In the genomic region with DNA sequence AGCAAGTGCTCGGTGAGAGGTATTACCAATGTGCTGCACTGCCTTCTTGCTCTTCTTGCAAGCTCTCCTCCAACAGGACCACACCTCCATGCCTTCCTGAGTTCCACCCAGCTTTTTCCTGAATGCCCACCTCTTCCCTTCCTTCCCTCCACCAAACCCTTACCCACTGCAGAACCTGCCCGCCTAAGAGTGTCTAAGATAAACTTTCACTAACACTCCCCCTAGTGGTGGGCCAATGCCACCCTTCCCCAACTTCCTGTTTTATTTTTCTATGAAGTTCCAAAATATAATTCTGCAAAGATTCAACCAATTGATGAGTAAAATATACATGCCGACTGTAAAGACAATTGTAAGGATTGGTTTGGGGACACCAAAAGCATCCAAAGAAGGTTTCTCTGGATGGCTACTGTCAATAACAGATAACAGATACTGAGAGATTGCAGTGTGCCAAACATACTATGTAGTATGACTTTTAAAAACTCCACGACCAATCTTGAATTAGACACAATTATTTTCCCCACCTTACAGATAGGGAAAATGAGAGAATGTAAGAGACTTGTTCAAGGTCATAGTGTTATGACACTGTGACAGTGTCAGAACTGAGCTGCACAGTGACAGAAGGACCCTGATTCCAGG, we compare ENCODE assay signal across 8 cellular contexts. TPM values are rescaled to one million over a fixed set of nuclear protein-coding genes. Genes with fewer than 3 reads are reported as not detected.
DNase-seq lines count a peak whose midpoint lies in the region; ATAC-seq and TF ChIP-seq lines count a peak whose summit lies in the region.

No MANE protein-coding gene starts in this region.

- H3K27ac ChIP-seq in AG04450 (ENCODE audit: low read depth, low read length) (no peak overlapping the region), iPS DF 6.9 (ENCODE audit: low read length) (no peak overlapping the region)

- TF ChIP-seq CTCF in AG04450 (IDR thresholded peaks at IDR 0.05; ENCODE audit: low read depth, low read length): peak; percentile 81

- no peaks in the 10 kb centered on the region for H3K27me3 ChIP-seq in AG04450 (ENCODE audit: control insufficient read depth, insufficient read depth, low read length)
- no peaks in the 10 kb centered on the region for H3K27me3 ChIP-seq in iPS DF 6.9 (ENCODE audit: control insufficient read depth, insufficient read depth, low read length)

- no peaks in the 10 kb centered on the region for H3K4me1 ChIP-seq in iPS DF 6.9 (ENCODE audit: control insufficient read depth, insufficient read depth, low read length)

- DNase-seq in AG04450 (ENCODE audit: low read depth, low spot score) (no peak), SW480 (ENCODE audit: low spot score) (peak; percentile 64), iPS DF 6.9 (ENCODE audit: low read depth, low spot score) (peak; percentile 45)
- peak; percentile 50 for DNase-seq in Jurkat, Clone E6-1 (ENCODE audit: low read depth, low spot score)
- DNase-seq in activated naive CD8-positive, alpha-beta T cell treated with anti-CD3 and anti-CD28 coated beads, Interleukin-2, amount 50 U/mL, for 16 hours (ENCODE audit: low read depth, low spot score): peak; percentile 21
- peak; percentile 55 to 66 for DNase-seq in stimulated activated CD4-positive, alpha-beta T cell treated with anti-CD3 and anti-CD28 coated beads, Interleukin-2, amount 100 ng/mL, for 24 hours

- no CpG with 5 or more reads among the region's 4 CpGs for WGBS in iPS DF 6.9 (ENCODE audit: insufficient coverage, insufficient read length)

- no peaks in the 10 kb centered on the region for H3K9me3 ChIP-seq in AG04450 (ENCODE audit: control insufficient read depth, insufficient read depth, low read length)
- no peaks in the 10 kb centered on the region for H3K9me3 ChIP-seq in iPS DF 6.9 (ENCODE audit: control insufficient read depth, insufficient read depth, low read length)

- H3K4me3 ChIP-seq in AG04450 (ENCODE audit: low read depth, low read length) (no peak overlapping the region), iPS DF 6.9 (ENCODE audit: low read length) (no peak overlapping the region)
- H3K4me3 ChIP-seq in Jurkat, Clone E6-1 (ENCODE audit: low read length): no peak overlapping the region

- POLR2A ChIA-PET in AG04450 (lab: Yijun Ruan, JAX): no interaction called here

- ATAC-seq in GM18517 (IDR thresholded peaks at IDR 0.05; ENCODE audit: unreplicated experiment) (peak; percentile 73), HG03469 (IDR thresholded peaks at IDR 0.05; ENCODE audit: unreplicated experiment) (no peak)

- CTCF ChIA-PET in AG04450 (lab: Charles Lee): interaction anchor here (0.6 to 4.4 kb wide), 28 partner anchors 9 to 594 kb away, joined by 3 to 24 read pairs (median 4); no protein-coding TSS in a partner anchor

- no peaks in the 10 kb centered on the region for H3K36me3 ChIP-seq in iPS DF 6.9 (ENCODE audit: control insufficient read depth, insufficient read depth, low read length)

RNA-seq across cellular contexts. Expression of a gene that starts 38.6 kb away (rescaled TPM):
- polyA plus RNA-seq in AG04450 (2011; rRNA removed): 10.9 and 12.5 TPM in 2 replicates
- 17.6 and 20.2 TPM in 2 replicates for polyA minus RNA-seq in AG04450 (2011; rRNA and poly(A)+ RNA removed)
- polyA plus RNA-seq in Jurkat, Clone E6-1 (2012; ENCODE audit: insufficient read depth, insufficient read length): 35.0 TPM
